Comparison of ENCODE assay signal across 8 cellular contexts in genomic region chr7:125316451-125316850, GRCh38.
A peak's percentile ranks its signal among the peaks of the same experiment; 100 is the strongest.
DNase-seq lines count a peak whose midpoint lies in the region; ATAC-seq lines count a peak whose summit lies in the region.

No MANE protein-coding gene starts in this region.

- DNase-seq in DMS53 treated with DMSO at 0.1 percent for 48 hours (lab: John Stamatoyannopoulos, UW; ENCODE audit: unreplicated experiment), result peak; percentile 83
- DNase-seq in SK-MEL-5 (ENCODE audit: low read depth, low spot score), result peak; percentile 57
- DNase-seq in left kidney (ENCODE audit: low read depth, low spot score), result peak; percentile 76
- DNase-seq in NCI-H2029 treated with DMSO at 0.1 percent for 48 hours (lab: John Stamatoyannopoulos, UW), result no peak
- DNase-seq in activated naive CD4-positive, alpha-beta T cell treated with anti-CD3 and anti-CD28 coated beads, Interleukin-2, amount 50 U/mL, for 16 hours, result no peak

- in situ Hi-C loops in SK-MEL-5 (cut with HindIII; ENCODE audit: low pct_unique_long_range_greater_than_20kb, low sequenced_read_pairs), result no loop called here

- peak; percentile 76 for ATAC-seq in HG03565 (IDR thresholded peaks at IDR 0.05; ENCODE audit: unreplicated experiment)
- no peak for ATAC-seq in GM21529 (IDR thresholded peaks at IDR 0.05; ENCODE audit: unreplicated experiment)
- ATAC-seq in esophagus mucosa, result no peak

Comparison
In these comparisons a context has a peak if more than half of its experiments do, and no peak if none do; other contexts are left out.
1. DNase-seq: peak in DMS53 treated with DMSO at 0.1 percent for 48 hours (single experiment), SK-MEL-5 (single experiment) and left kidney (single experiment); none in NCI-H2029 treated with DMSO at 0.1 percent for 48 hours (single experiment) and activated naive CD4-positive, alpha-beta T cell treated with anti-CD3 and anti-CD28 coated beads, Interleukin-2, amount 50 U/mL, for 16 hours (single experiment).